ENCODE assay signal across 10 cellular contexts in the genomic region with DNA sequence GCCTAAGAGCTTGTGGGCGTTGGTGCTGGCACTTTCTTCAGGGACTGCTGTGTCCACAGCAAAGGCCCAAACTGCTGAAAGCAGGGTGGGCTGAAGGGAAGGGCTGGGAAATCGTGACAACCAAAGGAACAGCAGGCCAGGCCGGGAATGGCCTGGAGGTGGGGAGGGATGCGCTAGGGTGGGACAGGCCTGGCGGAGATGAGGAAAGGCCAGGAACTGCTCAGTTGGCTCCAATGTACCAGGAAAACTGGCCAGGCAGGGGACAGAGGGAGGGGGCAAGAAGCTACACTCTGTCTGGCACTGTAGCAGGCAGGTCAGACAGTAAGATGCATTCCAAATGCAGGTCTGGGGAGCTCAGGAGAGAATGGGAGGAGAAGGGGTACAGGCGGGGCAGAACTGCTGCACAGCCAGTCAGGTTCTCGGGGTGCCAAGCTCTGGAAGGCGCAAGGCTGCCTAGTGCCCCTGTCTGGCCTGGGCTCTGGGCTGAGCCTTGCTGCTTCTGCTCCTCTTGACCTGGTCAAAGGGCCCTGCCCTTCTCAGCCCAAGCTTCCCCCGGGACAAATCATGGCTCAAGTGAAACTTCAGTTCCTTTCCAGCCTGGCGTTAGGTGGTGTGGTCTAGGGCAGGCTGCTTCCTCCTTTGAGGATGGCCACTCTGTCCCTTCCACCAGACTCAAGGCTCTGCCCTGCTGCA. TPM values are rescaled to one million over a fixed set of nuclear protein-coding genes. Genes with fewer than 3 reads are reported as not detected.
DNase-seq lines count a peak whose midpoint lies in the region; ATAC-seq, FAIRE-seq and TF ChIP-seq lines count a peak whose summit lies in the region.
"Had no signal": no experiment of that assay in that cellular context is flagged by ENCODE, and none has a peak within 500 bp of the region (broad histone marks: within the 10 kb centered on the region; RNA-seq: fewer than 3 reads in every experiment).

No MANE protein-coding gene starts in this region.

- TF ChIP-seq RAD21 in HCT116 (IDR thresholded peaks at IDR 0.05; ENCODE audit: low read depth), result no peak

- POLR2A ChIA-PET in HCT116 (lab: Charles Lee) (interaction anchor here (1.5 kb wide), 1 partner anchor 12 kb away, joined by 3 read pairs; a partner anchor contains a TSS), activated B cell treated with CpG ODN at 0.5 μM for 24 hours (lab: Charles Lee) (interaction anchor here (0.6 to 3.0 kb wide), 7 partner anchors 10 to 147 kb away, joined by 3 to 23 read pairs (median 5); a partner anchor contains a TSS)

- H3K9me2 ChIP-seq in HCT116 (ENCODE audit: insufficient read depth), result no peaks in the 10 kb centered on the region

- no peak overlapping the region for H3K9ac ChIP-seq in HCT116 (ENCODE audit: low read length)
- peak overlapping the region in 1 of 2 donors; percentile 77 for H3K9ac ChIP-seq in kidney (ENCODE audit: low read length in 2 of 2)

- H2AFZ ChIP-seq in HCT116 (ENCODE audit: low read depth, low read length, poor library complexity, severe bottlenecking), result no peak overlapping the region

- no peak overlapping the region for H3K4me2 ChIP-seq in HCT116 (ENCODE audit: low read length)

- H3K36me3 ChIP-seq in HCT116 (ENCODE audit: control insufficient read depth in 1 of 2, insufficient read depth in 2 of 2, low read length in 2 of 2), result no peaks in the 10 kb centered on the region
- peaks cover 0 to 2% of the 10 kb centered on the region in 2 donors for H3K36me3 ChIP-seq in kidney (ENCODE audit: control insufficient read depth in 1 of 2, insufficient read depth in 2 of 2, low read length in 2 of 2)
- H3K36me3 ChIP-seq: SJCRH30 had no signal

- H3K9me3 ChIP-seq in HCT116 (ENCODE audit: control insufficient read depth in 1 of 2, insufficient read depth in 1 of 2, low read depth in 1 of 2, low read length in 2 of 2) (no peaks in the 10 kb centered on the region), kidney (ENCODE audit: control insufficient read depth in 1 of 2, low read length in 2 of 2) (no peaks in the 10 kb centered on the region)
- H3K9me3 ChIP-seq: SJCRH30 had no signal

- DNase-seq in HCT116 (ENCODE audit: low read depth, low spot score), result no peak
- DNase-seq in activated B cell treated with CpG ODN at 0.5 μM for 24 hours, result no peak
- DNase-seq in kidney, result no peak
- no peak for DNase-seq in stimulated activated effector memory CD8-positive, alpha-beta T cell treated with anti-CD3 and anti-CD28 coated beads, Interleukin-12 subunit alpha, Interleukin-12 subunit beta, amount 100 ng/mL, for 72 hours (ENCODE audit: low spot score in 2 of 2)
- DNase-seq in cerebellum (ENCODE audit: low spot score), result no peak
- DNase-seq in central memory CD4-positive, alpha-beta T cell, result no peak
- no peak for DNase-seq in HuH-7.5 (ENCODE audit: low spot score)
- DNase-seq: glutamatergic neuron had no signal

- H3K4me1 ChIP-seq in HCT116 (ENCODE audit: control insufficient read depth in 1 of 2, insufficient read depth in 2 of 2, low read length in 2 of 2) (peaks cover 17 to 19% of the 10 kb centered on the region in 2 experiments; a peak in 2 of 4 replicates), kidney (ENCODE audit: control insufficient read depth in 1 of 2, insufficient read depth in 1 of 2, low read depth in 1 of 2, low read length in 2 of 2) (peaks cover 32 to 58% of the 10 kb centered on the region in 2 donors)

- no TSS peak for BruUV-seq in HCT116 (replicated peaks; lab: Mats Ljungman, UMichigan)

- no peaks in the 10 kb centered on the region for H3K79me2 ChIP-seq in HCT116 (ENCODE audit: insufficient read depth, low read length)

- H3K4me3 Mint-ChIP-seq in activated B cell treated with CpG ODN at 0.5 μM for 24 hours, result peak overlapping the region; percentile 41
- H3K4me3 Mint-ChIP-seq in stimulated activated effector memory CD8-positive, alpha-beta T cell treated with anti-CD3 and anti-CD28 coated beads, Interleukin-12 subunit alpha, Interleukin-12 subunit beta, amount 100 ng/mL, for 72 hours, result peak overlapping the region; percentile 53

- peak overlapping the region; percentile 90 for H3K27ac Mint-ChIP-seq in activated B cell treated with CpG ODN at 0.5 μM for 24 hours
- H3K27ac Mint-ChIP-seq in stimulated activated effector memory CD8-positive, alpha-beta T cell treated with anti-CD3 and anti-CD28 coated beads, Interleukin-12 subunit alpha, Interleukin-12 subunit beta, amount 100 ng/mL, for 72 hours, result peak overlapping the region; percentile 90

- peaks cover 81% of the 10 kb centered on the region for H3K4me1 Mint-ChIP-seq in activated B cell treated with CpG ODN at 0.5 μM for 24 hours
- peaks cover 68% of the 10 kb centered on the region for H3K4me1 Mint-ChIP-seq in stimulated activated effector memory CD8-positive, alpha-beta T cell treated with anti-CD3 and anti-CD28 coated beads, Interleukin-12 subunit alpha, Interleukin-12 subunit beta, amount 100 ng/mL, for 72 hours

- TF ChIP-seq CTCF in HCT116 (IDR thresholded peaks at IDR 0.05 in 2 of 3, conservative IDR thresholded peaks at IDR 0.05 in 1 of 3; ENCODE audit: borderline replicate concordance in 1 of 3, insufficient read depth in 1 of 3, low read depth in 2 of 3, low read length in 2 of 3) (no peak), activated B cell treated with CpG ODN at 0.5 μM for 24 hours (IDR thresholded peaks at IDR 0.05) (no peak), kidney (IDR thresholded peaks at IDR 0.05; ENCODE audit: borderline replicate concordance, extremely low read depth, insufficient read depth) (no peak)

- no peaks in the 10 kb centered on the region for H3K27me3 Mint-ChIP-seq in activated B cell treated with CpG ODN at 0.5 μM for 24 hours

- ATAC-seq in HCT116, result no peak
- no peak for ATAC-seq in activated B cell treated with CpG ODN at 0.5 μM for 24 hours (ENCODE audit: low read depth)
- no peak for ATAC-seq in stimulated activated effector memory CD8-positive, alpha-beta T cell treated with anti-CD3 and anti-CD28 coated beads, Interleukin-12 subunit alpha, Interleukin-12 subunit beta, amount 100 ng/mL, for 72 hours

- intact Hi-C loops in HCT116 (cut with micrococcal nuclease) (loop anchor here (2.0 kb wide), 1 partner anchor 41 kb away; no protein-coding TSS in a partner anchor), activated B cell treated with CpG ODN at 0.5 μM for 24 hours (cut with micrococcal nuclease) (loop anchor here (1.0 kb wide), 1 partner anchor 8 kb away; no protein-coding TSS in a partner anchor), kidney (cut with DNase I) (no loop called here)

- FAIRE-seq in kidney (lab: Jason Lieb, UNC), result no peak
- FAIRE-seq: bronchial epithelial cell had no signal

- RAD21 ChIA-PET in HCT116 (lab: Charles Lee; ENCODE audit: low non-redundant PET in 1 of 2, low total read pairs in 2 of 2, uncharacterized antibody in 2 of 2, unreplicated experiment in 2 of 2), result no interaction called here

- CTCF ChIA-PET in HCT116 (lab: Charles Lee) (interaction anchor here (1.0 to 1.5 kb wide), 4 partner anchors 10 to 54 kb away, joined by 3 to 6 read pairs (median 5); a partner anchor contains a TSS), activated B cell treated with CpG ODN at 0.5 μM for 24 hours (lab: Charles Lee) (interaction anchor here (1.0 to 2.2 kb wide), 6 partner anchors 10 to 56 kb away, joined by 3 to 9 read pairs (median 4); a partner anchor contains a TSS)

- peaks cover 3% of the 10 kb centered on the region for H3K36me3 Mint-ChIP-seq in activated B cell treated with CpG ODN at 0.5 μM for 24 hours (ENCODE audit: low read depth)
- H3K36me3 Mint-ChIP-seq in stimulated activated effector memory CD8-positive, alpha-beta T cell treated with anti-CD3 and anti-CD28 coated beads, Interleukin-12 subunit alpha, Interleukin-12 subunit beta, amount 100 ng/mL, for 72 hours, result peaks cover 10% of the 10 kb centered on the region

- H3K9me3 Mint-ChIP-seq in activated B cell treated with CpG ODN at 0.5 μM for 24 hours, result no peaks in the 10 kb centered on the region
- H3K9me3 Mint-ChIP-seq in stimulated activated effector memory CD8-positive, alpha-beta T cell treated with anti-CD3 and anti-CD28 coated beads, Interleukin-12 subunit alpha, Interleukin-12 subunit beta, amount 100 ng/mL, for 72 hours, result no peaks in the 10 kb centered on the region

- H3K27ac ChIP-seq in HCT116 (ENCODE audit: low read depth, low read length) (peak overlapping the region; percentile 17; the same call in 1 of the 2 replicates), kidney (ENCODE audit: low read depth in 2 of 2, low read length in 2 of 2) (peak overlapping the region; percentile 58 to 84)
- H3K27ac ChIP-seq: SJCRH30 had no signal

- TF ChIP-seq POLR2A in HCT116 (IDR thresholded peaks at IDR 0.05; ENCODE audit: borderline replicate concordance, extremely low read depth, insufficient read depth, insufficient read length), result no peak

- no peaks in the 10 kb centered on the region for H3K27me3 ChIP-seq in HCT116 (ENCODE audit: insufficient read depth, low read length)
- H3K27me3 ChIP-seq: SJCRH30 had no signal

- H3K4me3 ChIP-seq in HCT116 (replicated peaks in 1 of 2; ENCODE audit: low read depth in 1 of 2, low read length in 2 of 2) (no peak overlapping the region), kidney (ENCODE audit: low read length in 2 of 2) (no peak overlapping the region)
- H3K4me3 ChIP-seq: SJCRH30 had no signal

- no peaks in the 10 kb centered on the region for H4K20me1 ChIP-seq in HCT116 (ENCODE audit: insufficient read depth)

RNA-seq across cellular contexts. Expression of a gene that starts 7.3 kb away (rescaled TPM):
- total RNA-seq in HCT116 (2021; ENCODE audit: unreplicated experiment) (not detected), activated B cell treated with CpG ODN at 0.5 μM for 24 hours (not detected in 2 replicates), kidney (8.2 TPM), cerebellum (1.5 TPM)
- polyA plus RNA-seq in HCT116 (2012), result 0.09 and 0.10 TPM in 2 replicates
- polyA plus RNA-seq in kidney (ENCODE audit: insufficient read depth, low read depth, low replicate concordance), result 2.0 TPM
- total RNA-seq: bronchial epithelial cell had no signal

RNA-seq across cellular contexts. Expression of a gene that starts 10.4 kb away (rescaled TPM):
- total RNA-seq in HCT116 (2021; ENCODE audit: unreplicated experiment), result 1.5 TPM
- 0.77 and 1.0 TPM in 2 replicates for polyA plus RNA-seq in HCT116 (2012)
- 2.1 and 2.3 TPM in 2 replicates for total RNA-seq in activated B cell treated with CpG ODN at 0.5 μM for 24 hours
- 1.5 TPM for total RNA-seq in kidney
- polyA plus RNA-seq in kidney (ENCODE audit: insufficient read depth, low read depth, low replicate concordance), result 1.7 TPM
- 1.7 TPM for total RNA-seq in cerebellum
- total RNA-seq: bronchial epithelial cell had no signal

RNA-seq across cellular contexts. Expression of a gene that starts 12.3 kb away (rescaled TPM):
- total RNA-seq in HCT116 (2021; ENCODE audit: unreplicated experiment) (15.2 TPM), activated B cell treated with CpG ODN at 0.5 μM for 24 hours (19.0 and 24.0 TPM in 2 replicates), kidney (48.5 TPM), cerebellum (10.5 TPM)
- polyA plus RNA-seq in HCT116 (2012), result 8.2 and 8.7 TPM in 2 replicates
- polyA plus RNA-seq in kidney (ENCODE audit: insufficient read depth, low read depth, low replicate concordance), result 33.8 TPM

RNA-seq across cellular contexts. Expression of a gene that starts 24.3 kb away (rescaled TPM):
- total RNA-seq in HCT116 (2021; ENCODE audit: unreplicated experiment) (75.8 TPM), activated B cell treated with CpG ODN at 0.5 μM for 24 hours (4.4 and 7.1 TPM in 2 replicates), kidney (186 TPM), cerebellum (16.9 TPM)
- polyA plus RNA-seq in HCT116 (2012), result 46.7 and 51.7 TPM in 2 replicates
- 76.5 TPM for polyA plus RNA-seq in kidney (ENCODE audit: insufficient read depth, low read depth, low replicate concordance)

RNA-seq across cellular contexts. Expression of a gene that starts 38.6 kb away (rescaled TPM):
- total RNA-seq in HCT116 (2021; ENCODE audit: unreplicated experiment) (73.9 TPM), activated B cell treated with CpG ODN at 0.5 μM for 24 hours (51.8 and 58.2 TPM in 2 replicates), kidney (47.6 TPM), cerebellum (29.2 TPM)
- polyA plus RNA-seq in HCT116 (2012), result 66.5 and 74.4 TPM in 2 replicates
- 32.1 TPM for polyA plus RNA-seq in kidney (ENCODE audit: insufficient read depth, low read depth, low replicate concordance)
